12 cellular contexts compared by ENCODE assay signal in genomic region chr14:26645057-26645456, GRCh38. TPM values are rescaled to one million over a fixed set of nuclear protein-coding genes. Genes with fewer than 3 reads are reported as not detected.
A peak's percentile ranks its signal among the peaks of the same experiment; 100 is the strongest.
DNase-seq lines count a peak whose midpoint lies in the region; ATAC-seq, FAIRE-seq and TF ChIP-seq lines count a peak whose summit lies in the region.
"Not testable (repeated sequence)": the region's sequence is repeated elsewhere in the genome, so short reads cannot be mapped to it uniquely, and the experiment has no call there.
"Had no signal": no experiment of that assay in that cellular context is flagged by ENCODE, and none has a peak within 500 bp of the region (broad histone marks: within the 10 kb centered on the region; RNA-seq: fewer than 3 reads in every experiment).

No MANE protein-coding gene starts in this region.

- TF ChIP-seq CTCF in AG10803 (conservative IDR thresholded peaks at IDR 0.05; ENCODE audit: low read length) (0 out of 2 replicates have a peak, but pooled peaks have one; percentile 4), LNCaP clone FGC (IDR thresholded peaks at IDR 0.05; ENCODE audit: control insufficient read depth, extremely low read depth, insufficient read depth) (peak; percentile 25; the same call in 1 of the 2 replicates), VCaP (conservative IDR thresholded peaks at IDR 0.05) (peak; percentile 32; the same call in 1 of the 2 replicates)
- TF ChIP-seq CTCF in endothelial cell (IDR thresholded peaks at IDR 0.05; ENCODE audit: unreplicated experiment); kidney (IDR thresholded peaks at IDR 0.05; ENCODE audit: borderline replicate concordance, extremely low read depth, insufficient read depth); upper lobe of right lung (IDR thresholded peaks at IDR 0.05): not testable (repeated sequence)

- not testable (repeated sequence) for H3K36me3 ChIP-seq in kidney (ENCODE audit: control insufficient read depth in 1 of 2, insufficient read depth in 2 of 2, low read length in 2 of 2); upper lobe of right lung

- not testable (repeated sequence) for H3K27ac ChIP-seq in VCaP; kidney (ENCODE audit: low read depth in 2 of 2, low read length in 2 of 2); upper lobe of right lung

- not testable (repeated sequence) for H3K4me1 Mint-ChIP-seq in endothelial cell (ENCODE audit: unreplicated experiment)

- H3K4me3 Mint-ChIP-seq in endothelial cell (ENCODE audit: unreplicated experiment): not testable (repeated sequence)

- not testable (repeated sequence) for H3K4me1 ChIP-seq in kidney (ENCODE audit: control insufficient read depth in 1 of 2, insufficient read depth in 1 of 2, low read depth in 1 of 2, low read length in 2 of 2); upper lobe of right lung

- ATAC-seq in upper lobe of right lung: not testable (repeated sequence)

- H3K27me3 ChIP-seq in upper lobe of right lung: not testable (repeated sequence)

- H3K9ac ChIP-seq in kidney (ENCODE audit: low read length in 2 of 2): not testable (repeated sequence)

- DNase-seq in AG10803 (ENCODE audit: low read depth); LNCaP clone FGC (ENCODE audit: low read depth): not testable (repeated sequence)
- DNase-seq in DMS53 (lab: John Stamatoyannopoulos, UW): peak; percentile 11
- DNase-seq in NCI-H82 (lab: John Stamatoyannopoulos, UW): peak; percentile 2
- DNase-seq in endothelial cell (ENCODE audit: low spot score): peak; percentile 8
- DNase-seq in kidney: peak; percentile 36
- DNase-seq in upper lobe of right lung: peak; percentile 42

- intact Hi-C loops in kidney (cut with DNase I); upper lobe of right lung (cut with DNase I): not testable (repeated sequence)

- not testable (repeated sequence) for H3K36me3 Mint-ChIP-seq in endothelial cell (ENCODE audit: low read depth, unreplicated experiment)

- H3K4me3 ChIP-seq in AG10803 (ENCODE audit: low read length); LNCaP clone FGC (ENCODE audit: low read depth, low read length); kidney (ENCODE audit: low read length in 2 of 2); upper lobe of right lung: not testable (repeated sequence)

- FAIRE-seq in kidney (lab: Jason Lieb, UNC): not testable (repeated sequence)

- not testable (repeated sequence) for H3K27ac Mint-ChIP-seq in endothelial cell (ENCODE audit: unreplicated experiment)

- not testable (repeated sequence) for H3K9me3 Mint-ChIP-seq in endothelial cell (ENCODE audit: unreplicated experiment)

- H3K27me3 Mint-ChIP-seq in endothelial cell (ENCODE audit: unreplicated experiment): not testable (repeated sequence)

- not testable (repeated sequence) for H3K9me3 ChIP-seq in kidney (ENCODE audit: control insufficient read depth in 1 of 2, low read length in 2 of 2); upper lobe of right lung

RNA-seq across cellular contexts. Expression of gene NOVA1, which starts 47.2 kb away (rescaled TPM):
- 21.8 TPM for total RNA-seq in endothelial cell (ENCODE audit: unreplicated experiment)
- 15.0 TPM for total RNA-seq in kidney
- polyA plus RNA-seq in kidney (ENCODE audit: insufficient read depth, low read depth, low replicate concordance): 10.2 TPM
- total RNA-seq in upper lobe of right lung: 1.6 TPM
- total RNA-seq: A172; Caco-2; CD4-positive, alpha-beta memory T cell; MCF 10A had no signal
- polyA plus RNA-seq: CD4-positive, alpha-beta memory T cell had no signal
